Comparison of ENCODE assay signal across 3 cellular contexts in the genomic region with DNA sequence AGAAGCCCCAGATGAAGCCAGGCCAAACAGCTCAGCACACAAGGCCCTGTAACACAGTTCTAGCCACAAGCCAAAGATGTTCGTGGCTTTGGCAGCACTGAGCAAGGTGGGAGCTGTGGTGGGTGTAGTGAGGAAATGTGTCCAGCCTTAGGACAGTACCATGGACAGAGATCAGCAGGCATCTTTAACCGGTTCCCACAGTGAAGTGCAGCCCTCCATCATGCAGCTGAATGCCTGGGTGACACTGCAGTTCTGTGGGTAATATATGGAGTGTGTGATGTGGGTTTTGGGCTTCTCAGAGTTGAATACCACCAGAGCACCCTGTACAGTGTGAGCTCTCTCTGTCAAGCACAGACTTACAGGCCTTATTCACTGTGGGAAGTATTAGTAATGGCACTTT.
TF ChIP-seq lines count a peak whose summit lies in the region.

No MANE protein-coding gene starts in this region.

TF ChIP-seq in IMR-90, 13 proteins besides CTCF, POLR2A, EP300 and RAD21:
- TF ChIP-seq FOS (IDR thresholded peaks at IDR 0.05; ENCODE audit: low read depth, low read length) (no peak), RCOR1 (IDR thresholded peaks at IDR 0.05; ENCODE audit: insufficient replicate concordance, low read length) (no peak), MAFK (IDR thresholded peaks at IDR 0.05; ENCODE audit: low read depth, low read length) (no peak), CEBPB (IDR thresholded peaks at IDR 0.05; ENCODE audit: low read depth, low read length) (no peak), BHLHE40 (IDR thresholded peaks at IDR 0.05; ENCODE audit: low read depth, low read length) (no peak), MAZ (IDR thresholded peaks at IDR 0.05; ENCODE audit: borderline replicate concordance, low read depth, low read length) (no peak), SMC3 (IDR thresholded peaks at IDR 0.05; ENCODE audit: low read depth, low read length) (no peak), NFE2L2 (IDR thresholded peaks at IDR 0.05; ENCODE audit: low read depth, low read length) (no peak), MXI1 (IDR thresholded peaks at IDR 0.05; ENCODE audit: borderline replicate concordance, low read depth, low read length) (no peak), USF2 (IDR thresholded peaks at IDR 0.05; ENCODE audit: low read depth, low read length) (no peak)

TF ChIP-seq in GM12878, 131 proteins besides CTCF, POLR2A, EP300 and RAD21:
- TF ChIP-seq, protein P1, sequence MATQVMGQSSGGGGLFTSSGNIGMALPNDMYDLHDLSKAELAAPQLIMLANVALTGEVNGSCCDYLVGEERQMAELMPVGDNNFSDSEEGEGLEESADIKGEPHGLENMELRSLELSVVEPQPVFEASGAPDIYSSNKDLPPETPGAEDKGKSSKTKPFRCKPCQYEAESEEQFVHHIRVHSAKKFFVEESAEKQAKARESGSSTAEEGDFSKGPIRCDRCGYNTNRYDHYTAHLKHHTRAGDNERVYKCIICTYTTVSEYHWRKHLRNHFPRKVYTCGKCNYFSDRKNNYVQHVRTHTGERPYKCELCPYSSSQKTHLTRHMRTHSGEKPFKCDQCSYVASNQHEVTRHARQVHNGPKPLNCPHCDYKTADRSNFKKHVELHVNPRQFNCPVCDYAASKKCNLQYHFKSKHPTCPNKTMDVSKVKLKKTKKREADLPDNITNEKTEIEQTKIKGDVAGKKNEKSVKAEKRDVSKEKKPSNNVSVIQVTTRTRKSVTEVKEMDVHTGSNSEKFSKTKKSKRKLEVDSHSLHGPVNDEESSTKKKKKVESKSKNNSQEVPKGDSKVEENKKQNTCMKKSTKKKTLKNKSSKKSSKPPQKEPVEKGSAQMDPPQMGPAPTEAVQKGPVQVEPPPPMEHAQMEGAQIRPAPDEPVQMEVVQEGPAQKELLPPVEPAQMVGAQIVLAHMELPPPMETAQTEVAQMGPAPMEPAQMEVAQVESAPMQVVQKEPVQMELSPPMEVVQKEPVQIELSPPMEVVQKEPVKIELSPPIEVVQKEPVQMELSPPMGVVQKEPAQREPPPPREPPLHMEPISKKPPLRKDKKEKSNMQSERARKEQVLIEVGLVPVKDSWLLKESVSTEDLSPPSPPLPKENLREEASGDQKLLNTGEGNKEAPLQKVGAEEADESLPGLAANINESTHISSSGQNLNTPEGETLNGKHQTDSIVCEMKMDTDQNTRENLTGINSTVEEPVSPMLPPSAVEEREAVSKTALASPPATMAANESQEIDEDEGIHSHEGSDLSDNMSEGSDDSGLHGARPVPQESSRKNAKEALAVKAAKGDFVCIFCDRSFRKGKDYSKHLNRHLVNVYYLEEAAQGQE (IDR thresholded peaks at IDR 0.05; ENCODE audit: low read depth, low read length) = peak; percentile 93
- TF ChIP-seq STAT1 (conservative IDR thresholded peaks at IDR 0.05) = no peak
TF ChIP-seq in GM12878: peak in this region for 1.

TF ChIP-seq in liver, 16 proteins besides CTCF, POLR2A, EP300 and RAD21:
- TF ChIP-seq MAX (IDR thresholded peaks at IDR 0.05) (no peak), HNF4G (IDR thresholded peaks at IDR 0.05) (no peak), GABPA (IDR thresholded peaks at IDR 0.05 in 1 of 2, conservative IDR thresholded peaks at IDR 0.05 in 1 of 2) (no peak), RXRA (IDR thresholded peaks at IDR 0.05) (no peak), TAF1 (conservative IDR thresholded peaks at IDR 0.05) (no peak), FOXA2 (IDR thresholded peaks at IDR 0.05) (no peak), JUND (IDR thresholded peaks at IDR 0.05) (no peak)
- TF ChIP-seq, protein P1 (IDR thresholded peaks at IDR 0.05) = peak; percentile 92
